In genomic region chr1:1908506-1908791, GRCh38 we compare ENCODE assay signal across 8 cellular contexts. TPM values are rescaled to one million over a fixed set of nuclear protein-coding genes. Genes with fewer than 3 reads are reported as not detected.
A peak's percentile ranks its signal among the peaks of the same experiment; 100 is the strongest.
DNase-seq lines count a peak whose midpoint lies in the region; ATAC-seq and TF ChIP-seq lines count a peak whose summit lies in the region.

No MANE protein-coding gene starts in this region.

- no peaks in the 10 kb centered on the region for H4K20me1 ChIP-seq in mammary epithelial cell (ENCODE audit: insufficient read depth, low read length)

- H3K27me3 ChIP-seq in HUES48 (ENCODE audit: control insufficient read depth, insufficient read depth, low read length) (no peaks in the 10 kb centered on the region), mammary epithelial cell (ENCODE audit: insufficient read depth, low read length) (no peaks in the 10 kb centered on the region)

- H3K36me3 ChIP-seq in HUES48 (ENCODE audit: control insufficient read depth, insufficient read depth, low read length) (no peaks in the 10 kb centered on the region), mammary epithelial cell (ENCODE audit: insufficient read depth, low read length) (no peaks in the 10 kb centered on the region), mucosa of descending colon (ENCODE audit: low read depth) (no peaks in the 10 kb centered on the region)

- dilution Hi-C loops in mammary epithelial cell (cut with HindIII; ENCODE audit: low sequenced_read_pairs) = no loop called here

- peaks cover 7% of the 10 kb centered on the region for H3K79me2 ChIP-seq in mammary epithelial cell (ENCODE audit: insufficient read depth, low read length)

- peak; percentile 7 for ATAC-seq in GM19438 (IDR thresholded peaks at IDR 0.05; ENCODE audit: low read depth, unreplicated experiment)
- ATAC-seq in mucosa of descending colon = peak; percentile 31
- ATAC-seq in GM21619 (IDR thresholded peaks at IDR 0.05; ENCODE audit: unreplicated experiment) = no peak

- intact Hi-C loops in mammary epithelial cell (cut with micrococcal nuclease) = no loop called here
- intact Hi-C loops in mucosa of descending colon (cut with DNase I, micrococcal nuclease) = loop anchor here in 1 of 2 donors (10.0 kb wide), 1 partner anchor 124 kb away; no protein-coding TSS in a partner anchor

- H3K4me2 ChIP-seq in mammary epithelial cell (ENCODE audit: insufficient read depth, low read depth, low read length) = peak overlapping the region; percentile 99

- H3K4me1 ChIP-seq in HUES48 (ENCODE audit: control insufficient read depth, insufficient read depth, low read length) (peaks cover 4% of the 10 kb centered on the region; the same call in 1 of the 2 replicates), mammary epithelial cell (ENCODE audit: insufficient read depth, low read length) (peaks cover 27% of the 10 kb centered on the region), mucosa of descending colon (ENCODE audit: low read depth) (peaks cover 11% of the 10 kb centered on the region)

- no peaks in the 10 kb centered on the region for H3K9me3 ChIP-seq in HUES48 (ENCODE audit: control insufficient read depth, insufficient read depth, low read length)
- no peaks in the 10 kb centered on the region for H3K9me3 ChIP-seq in mammary epithelial cell (replicated peaks; ENCODE audit: insufficient read depth, low read length)
- H3K9me3 ChIP-seq in mucosa of descending colon = no peaks in the 10 kb centered on the region

- peak overlapping the region; percentile 79 for H3K4me3 ChIP-seq in HUES48 (ENCODE audit: low read depth, low read length)
- H3K4me3 ChIP-seq in mammary epithelial cell (replicated peaks in 1 of 3; ENCODE audit: insufficient read depth in 1 of 3, low read depth in 2 of 3, low read length in 3 of 3) = peak overlapping the region; percentile 53 to 75 (median 68)
- peak overlapping the region; percentile 46 for H3K4me3 ChIP-seq in mucosa of descending colon

- WGBS in mammary epithelial cell (ENCODE audit: low coverage, missing lambda C conversion rate) = 8% methylated on average over 17 of the region's 21 CpGs

- CTCF ChIA-PET in mammary epithelial cell (lab: Charles Lee; ENCODE audit: low non-redundant PET) = interaction anchor here (0.6 to 0.7 kb wide), 5 partner anchors 50 to 498 kb away, joined by 3 to 7 read pairs (median 4); no protein-coding TSS in a partner anchor

- in situ Hi-C loops in mammary epithelial cell (cut with MboI; ENCODE audit: low sequenced_read_pairs in 2 of 2) = no loop called here

- BruUV-seq in mammary epithelial cell (replicated peaks; lab: Mats Ljungman, UMichigan) = no TSS peak

- H2AFZ ChIP-seq in mammary epithelial cell (ENCODE audit: low read depth, low read length) = peak overlapping the region; percentile 87

- H3K27ac ChIP-seq in HUES48 (ENCODE audit: low read depth, low read length) = no peak overlapping the region
- H3K27ac ChIP-seq in mammary epithelial cell (ENCODE audit: insufficient read depth, low read depth, low read length) = peak overlapping the region; percentile 65

- TF ChIP-seq CTCF in mammary epithelial cell (conservative IDR thresholded peaks at IDR 0.05 in 1 of 2, IDR thresholded peaks at IDR 0.05 in 1 of 2; ENCODE audit: extremely low read depth in 1 of 2, insufficient read depth in 1 of 2, low read depth in 1 of 2, low read length in 2 of 2) (no peak), mucosa of descending colon (IDR thresholded peaks at IDR 0.05) (no peak)

- peak overlapping the region; percentile 68 for H3K9ac ChIP-seq in HUES48 (ENCODE audit: low read depth, low read length)
- peak overlapping the region; percentile 66 for H3K9ac ChIP-seq in mammary epithelial cell (ENCODE audit: insufficient read depth, low read length)

- DNase-seq in mammary epithelial cell (peak; percentile 39), mucosa of descending colon (peak in 1 of 3 donors; percentile 79), SKM-1 (lab: John Stamatoyannopoulos, UW; ENCODE audit: unreplicated experiment) (no peak), DMS153 (lab: John Stamatoyannopoulos, UW) (no peak), DMS114 treated with DMSO at 0.1 percent for 48 hours (lab: John Stamatoyannopoulos, UW; ENCODE audit: unreplicated experiment) (no peak)

RNA-seq across cellular contexts. Expression of gene CALML6, which starts 6.6 kb away (rescaled TPM):
- total RNA-seq in mammary epithelial cell = 1 to 10 TPM in 1 of 2 donors, under 1 TPM in 1; 0.67 to 1.1 TPM
- 0.20 TPM for polyA plus RNA-seq in mammary epithelial cell
- not detected for polyA minus RNA-seq in mammary epithelial cell
- 1 to 10 TPM in 1 of 3 donors, under 1 TPM in 2; 0.32 to 1.2 (median 0.43) TPM for total RNA-seq in mucosa of descending colon

RNA-seq across cellular contexts. Expression of gene TMEM52, which starts 10.6 kb away (rescaled TPM):
- 1 to 10 TPM in 1 of 2 donors, under 1 TPM in 1; 0.67 to 1.6 TPM for total RNA-seq in mammary epithelial cell
- polyA plus RNA-seq in mammary epithelial cell = 1.3 TPM
- polyA minus RNA-seq in mammary epithelial cell = not detected
- 1 to 10 TPM; 1.8 to 4.0 (median 3.0) TPM for total RNA-seq in mucosa of descending colon

RNA-seq across cellular contexts. Expression of gene GNB1, which starts 17.6 kb away (rescaled TPM):
- total RNA-seq in mammary epithelial cell = 100 to 1,000 TPM; 105 to 480 TPM
- 441 TPM for polyA plus RNA-seq in mammary epithelial cell
- polyA minus RNA-seq in mammary epithelial cell = 553 TPM
- total RNA-seq in mucosa of descending colon = 100 to 1,000 TPM; 314 to 329 (median 318) TPM
